Comparison of ENCODE assay signal across 10 cellular contexts in the genomic region with DNA sequence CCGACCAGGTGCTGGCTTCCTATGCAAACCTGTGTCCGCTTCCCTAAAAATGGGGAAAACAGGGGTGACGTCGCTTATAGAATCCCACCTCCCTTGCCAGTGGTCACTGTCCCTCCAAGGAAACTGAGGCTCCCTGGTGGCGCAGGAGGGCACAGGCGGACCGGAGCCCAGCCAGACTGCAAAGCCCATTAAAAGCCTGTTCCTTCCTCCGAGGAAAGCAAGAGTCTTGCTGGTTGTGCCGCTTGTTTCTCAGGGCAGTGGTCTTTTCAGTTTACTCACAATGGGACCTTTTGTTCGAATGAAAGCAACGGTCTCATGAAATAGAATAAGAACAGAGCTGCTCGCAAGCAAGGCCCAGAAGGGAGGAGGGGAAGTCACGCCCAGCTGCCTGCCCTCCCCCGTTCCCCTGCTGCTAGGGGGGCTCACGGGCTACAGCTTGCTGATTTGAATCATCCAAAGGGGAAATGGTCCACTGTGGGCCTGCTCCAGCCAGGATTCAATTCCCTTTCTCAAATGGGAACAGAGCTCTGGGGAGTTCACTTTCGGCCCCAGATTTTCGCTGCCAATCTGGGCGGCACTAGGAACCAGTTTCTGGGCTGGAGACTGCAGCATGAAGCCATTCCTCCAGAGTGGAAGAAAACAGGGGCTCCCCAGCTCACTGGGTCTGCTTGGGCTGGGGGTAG. TPM values are rescaled to one million over a fixed set of nuclear protein-coding genes. Genes with fewer than 3 reads are reported as not detected.
DNase-seq lines count a peak whose midpoint lies in the region; ATAC-seq and TF ChIP-seq lines count a peak whose summit lies in the region.
"Had no signal": no experiment of that assay in that cellular context is flagged by ENCODE, and none has a peak within 500 bp of the region (broad histone marks: within the 10 kb centered on the region; RNA-seq: fewer than 3 reads in every experiment).

No MANE protein-coding gene starts in this region.

- peak overlapping the region in 1 of 2 experiments; percentile 3 for H3K4ac ChIP-seq in mesenchymal stem cell (ENCODE audit: low read depth in 1 of 2, low read length in 2 of 2)

- peaks cover 8% of the 10 kb centered on the region for H3K79me1 ChIP-seq in mesenchymal stem cell (replicated peaks; ENCODE audit: low read length, poor library complexity, severe bottlenecking)

- TF ChIP-seq CTCF in tibial nerve (IDR thresholded peaks at IDR 0.05) (no peak), GM13976 (IDR thresholded peaks at IDR 0.05; ENCODE audit: borderline replicate concordance, control extremely low read depth, extremely low read depth, insufficient read depth, missing control alignments) (no peak)

- no peak for ATAC-seq in HG02970 (IDR thresholded peaks at IDR 0.05; ENCODE audit: low FRiP score, unreplicated experiment)

- peak overlapping the region; percentile 64 for H3K9ac ChIP-seq in mesenchymal stem cell (ENCODE audit: low read length)

- H2AK5ac ChIP-seq in mesenchymal stem cell (ENCODE audit: low read length, severe bottlenecking) = peak overlapping the region; percentile 27

- no peak overlapping the region for H3K4me2 ChIP-seq in mesenchymal stem cell (ENCODE audit: low read length, poor library complexity, severe bottlenecking)

- DNase-seq in NCI-H82 (lab: John Stamatoyannopoulos, UW) = peak; percentile 41
- DNase-seq in NCI-H82 treated with DMSO at 0.1 percent for 48 hours (lab: John Stamatoyannopoulos, UW; ENCODE audit: unreplicated experiment) = no peak
- DNase-seq in mesenchymal stem cell = no peak
- no peak for DNase-seq in tibial nerve (ENCODE audit: low spot score in 2 of 2)
- DNase-seq in stimulated activated CD4-positive, alpha-beta T cell treated with anti-CD3 and anti-CD28 coated beads, Interleukin-4, amount 100 ng/mL, for 4 hours = no peak
- DNase-seq in GM13976 (ENCODE audit: low spot score) = no peak
- DNase-seq: activated T-cell treated with anti-CD3 and anti-CD28 coated beads, Interleukin-2, amount 50 U/mL, for 24 hours had no signal

- peak overlapping the region in 1 of 2 experiments; percentile 13 for H3K14ac ChIP-seq in mesenchymal stem cell (ENCODE audit: low read length in 2 of 2)

- H2BK15ac ChIP-seq in mesenchymal stem cell (ENCODE audit: low read depth, poor library complexity, severe bottlenecking) = no peak overlapping the region

- H3K27me3 ChIP-seq in mesenchymal stem cell (ENCODE audit: control insufficient read depth in 1 of 2, insufficient read depth in 1 of 2, low read length in 2 of 2) = no peaks in the 10 kb centered on the region
- H3K27me3 ChIP-seq in tibial nerve = no peaks in the 10 kb centered on the region

- peak overlapping the region; percentile 5 to 44 for H3K18ac ChIP-seq in mesenchymal stem cell (ENCODE audit: low read depth in 1 of 2, low read length in 2 of 2)

- H4K91ac ChIP-seq in mesenchymal stem cell (ENCODE audit: low read length) = no peak overlapping the region

- H4K8ac ChIP-seq in mesenchymal stem cell (ENCODE audit: low read length) = peak overlapping the region; percentile 43

- peak in 1 of 2 donors; percentile 78 for TF ChIP-seq EP300 in tibial nerve (IDR thresholded peaks at IDR 0.05)

- no peak overlapping the region for H3K4me3 ChIP-seq in mesenchymal stem cell (ENCODE audit: insufficient read depth in 1 of 2, low read depth in 1 of 2, low read length in 2 of 2)
- H3K4me3 ChIP-seq in tibial nerve = peak overlapping the region in 2 of 4 donors; percentile 14 to 19

- no peaks in the 10 kb centered on the region for H3K9me3 ChIP-seq in mesenchymal stem cell (ENCODE audit: control insufficient read depth, low read length)
- no peaks in the 10 kb centered on the region for H3K9me3 ChIP-seq in tibial nerve

- peak; percentile 8 to 51 for TF ChIP-seq POLR2A in tibial nerve (IDR thresholded peaks at IDR 0.05)

- peaks cover 38% of the 10 kb centered on the region for H3K4me1 ChIP-seq in mesenchymal stem cell (ENCODE audit: control insufficient read depth, insufficient read depth, low read depth, low read length)
- peaks cover 0 to 69% (median 47%) of the 10 kb centered on the region in 4 donors for H3K4me1 ChIP-seq in tibial nerve

- in situ Hi-C loops in GM13976 (cut with MboI; ENCODE audit: low sequenced_read_pairs, unreplicated experiment) = no loop called here

- no peak overlapping the region for H2BK5ac ChIP-seq in mesenchymal stem cell (ENCODE audit: low read depth, low read length, poor library complexity, severe bottlenecking)

- H2AFZ ChIP-seq in mesenchymal stem cell (ENCODE audit: low read depth, low read length) = no peak overlapping the region

- H2BK120ac ChIP-seq in mesenchymal stem cell (ENCODE audit: low read depth, low read length) = no peak overlapping the region

- H3K36me3 ChIP-seq in mesenchymal stem cell (ENCODE audit: control insufficient read depth in 1 of 2, insufficient read depth in 2 of 2, low read depth in 1 of 2, low read length in 2 of 2) (peaks cover 3 to 25% of the 10 kb centered on the region in 2 experiments), tibial nerve (no peaks in the 10 kb centered on the region)

- 57% methylated on average over 18 of the region's 18 CpGs for WGBS in mesenchymal stem cell
- WGBS in tibial nerve, 2 donors = 11 to 20% methylated on average over 18 of the region's 18 CpGs

- H3K23ac ChIP-seq in mesenchymal stem cell (ENCODE audit: low read length in 2 of 2) = no peak overlapping the region

- no peak overlapping the region for H2BK12ac ChIP-seq in mesenchymal stem cell (ENCODE audit: low read length in 2 of 2)

- H3K27ac ChIP-seq in cingulate gyrus (ENCODE audit: low read depth, low read length) = peak overlapping the region; percentile 90
- peak overlapping the region; percentile 11 for H3K27ac ChIP-seq in mesenchymal stem cell (ENCODE audit: low read length, poor library complexity, severe bottlenecking)
- peak overlapping the region; percentile 63 to 94 (median 76) for H3K27ac ChIP-seq in tibial nerve

RNA-seq across cellular contexts. Expression of a gene that starts 4.6 kb away (rescaled TPM):
- polyA plus RNA-seq in mesenchymal stem cell (2013, experiment 1 of 2) = 2.0 TPM
- 2.2 TPM for polyA plus RNA-seq in mesenchymal stem cell (2013, experiment 2 of 2)
- total RNA-seq in tibial nerve = 10 to 100 TPM in 2 of 4 donors, 1 to 10 TPM in 2; 4.5 to 15.1 (median 9.2) TPM

RNA-seq across cellular contexts. Expression of a gene that starts 40.4 kb away (rescaled TPM):
- polyA plus RNA-seq in mesenchymal stem cell (2013, experiment 1 of 2) = 108 TPM
- polyA plus RNA-seq in mesenchymal stem cell (2013, experiment 2 of 2) = 109 TPM
- 10 to 100 TPM in 3 of 4 donors, 1 to 10 TPM in 1; 9.0 to 48.8 (median 42.3) TPM for total RNA-seq in tibial nerve
- total RNA-seq: A172 had no signal

Comparison
In these comparisons a context has a peak if more than half of its experiments do, and no peak if none do; other contexts are left out.
1. H3K27ac ChIP-seq: peak in every context shown above with its lines; median percentile 90 in cingulate gyrus; 76 in tibial nerve; 11 in mesenchymal stem cell.